Comparison of ENCODE assay signal across 28 cellular contexts in the genomic region with DNA sequence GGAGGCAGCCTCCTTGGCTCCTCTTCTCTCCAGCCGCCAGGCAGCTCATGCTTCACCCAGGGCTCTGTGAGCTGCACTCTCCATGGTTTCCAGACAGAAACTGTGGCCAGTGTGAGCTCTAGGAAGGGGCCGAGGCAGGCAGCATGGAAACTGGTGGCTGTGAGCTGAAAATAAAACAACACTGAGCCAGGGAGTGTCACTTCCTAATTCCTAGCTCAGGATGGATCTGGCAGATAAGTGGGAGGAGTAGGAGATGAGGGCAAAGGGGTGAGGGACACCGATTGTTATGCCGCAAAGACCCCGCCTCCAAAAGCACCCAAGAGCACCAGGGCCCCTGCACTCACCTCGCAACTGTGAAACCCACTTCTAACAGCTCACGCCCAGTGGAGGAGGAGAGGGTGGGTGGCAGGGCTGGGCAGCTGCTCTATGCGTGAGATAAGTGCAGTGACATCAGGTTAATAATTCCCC.
A peak's percentile ranks its signal among the peaks of the same experiment; 100 is the strongest.
DNase-seq lines count a peak whose midpoint lies in the region; ATAC-seq and TF ChIP-seq lines count a peak whose summit lies in the region.
"Had no signal": no experiment of that assay in that cellular context is flagged by ENCODE, and none has a peak within 500 bp of the region (broad histone marks: within the 10 kb centered on the region; RNA-seq: fewer than 3 reads in every experiment).

No MANE protein-coding gene starts in this region.

- ATAC-seq in left ventricle myocardium superior: no peak
- no peak for ATAC-seq in body of pancreas
- ATAC-seq: activated CD4-positive, CD25-positive, alpha-beta regulatory T cell treated with anti-CD3 and anti-CD28 coated beads, Interleukin-2, amount 50 U/mL, for 24 hours; activated CD8-positive, alpha-beta T cell treated with anti-CD3 and anti-CD28 coated beads, Interleukin-2, amount 10 ng/mL, durations not matched to agents 7 days and 5 days; left lobe of liver; sciatic nerve; stimulated activated naive CD8-positive, alpha-beta T cell treated with anti-CD3 and anti-CD28 coated beads, Interleukin-15, Interleukin-2, amounts not matched to agents 100 U/mL and 50 U/mL, for 24 hours had no signal

- intact Hi-C loops in left ventricle myocardium inferior (cut with micrococcal nuclease): no loop called here
- intact Hi-C loops in left ventricle myocardium superior (cut with micrococcal nuclease): no loop called here
- intact Hi-C loops in spleen (cut with DNase I; ENCODE audit: low total_unique reads): no loop called here
- intact Hi-C loops in body of pancreas (cut with DNase I): no loop called here

- peak overlapping the region; percentile 16 for H3K27ac ChIP-seq in left ventricle myocardium inferior (replicated peaks)
- peak overlapping the region; percentile 60 to 87 (median 80) for H3K27ac ChIP-seq in spleen
- H3K27ac ChIP-seq in body of pancreas: no peak overlapping the region
- H3K27ac ChIP-seq: BLaER1 treated with 17β-estradiol and CSF1 and Interleukin-3, amounts not matched to agents 10 nM and 100 nM; esophagus muscularis mucosa; hepatocyte had no signal

- H3K27me3 ChIP-seq in left ventricle myocardium inferior (ENCODE audit: low read depth) (peaks cover 27% of the 10 kb centered on the region), spleen (replicated peaks in 1 of 7) (no peaks in the 10 kb centered on the region), body of pancreas (no peaks in the 10 kb centered on the region)
- H3K27me3 ChIP-seq: BLaER1 treated with 17β-estradiol and CSF1 and Interleukin-3, amounts not matched to agents 10 nM and 100 nM; esophagus muscularis mucosa; hepatocyte had no signal

- H3K36me3 ChIP-seq in left ventricle myocardium inferior (no peaks in the 10 kb centered on the region), spleen (no peaks in the 10 kb centered on the region), body of pancreas (replicated peaks in 1 of 2; ENCODE audit: insufficient read depth in 1 of 2, low read depth in 2 of 2) (no peaks in the 10 kb centered on the region)
- H3K36me3 ChIP-seq: BLaER1 treated with 17β-estradiol and CSF1 and Interleukin-3, amounts not matched to agents 10 nM and 100 nM; esophagus muscularis mucosa had no signal

- H3K4me1 ChIP-seq in left ventricle myocardium inferior (no peaks in the 10 kb centered on the region), spleen (peaks cover 0 to 36% (median 10%) of the 10 kb centered on the region in 6 donors), body of pancreas (no peaks in the 10 kb centered on the region)
- H3K4me1 ChIP-seq: esophagus muscularis mucosa had no signal

- H3K4me3 ChIP-seq in left ventricle myocardium inferior (no peak overlapping the region), spleen (no peak overlapping the region), body of pancreas (no peak overlapping the region)
- H3K4me3 ChIP-seq: BLaER1 treated with 17β-estradiol and CSF1 and Interleukin-3, amounts not matched to agents 10 nM and 100 nM; esophagus muscularis mucosa; hepatocyte had no signal

- in situ Hi-C loops in GM13976 (cut with MboI; ENCODE audit: low sequenced_read_pairs, unreplicated experiment): no loop called here

- no peak for TF ChIP-seq CTCF in left ventricle myocardium inferior (IDR thresholded peaks at IDR 0.05; ENCODE audit: borderline replicate concordance)
- no peak for TF ChIP-seq CTCF in spleen (IDR thresholded peaks at IDR 0.05 in 8 of 11, conservative IDR thresholded peaks at IDR 0.05 in 3 of 11)
- TF ChIP-seq CTCF in GM13976 (IDR thresholded peaks at IDR 0.05; ENCODE audit: borderline replicate concordance, control extremely low read depth, extremely low read depth, insufficient read depth, missing control alignments): no peak
- TF ChIP-seq CTCF in body of pancreas (IDR thresholded peaks at IDR 0.05): no peak

- DNase-seq in left ventricle myocardium inferior (no peak), left ventricle myocardium superior (no peak), OCI-M1 (lab: John Stamatoyannopoulos, UW) (peak; percentile 53), dermis microvascular lymphatic vessel endothelial cell (ENCODE audit: low read depth in 2 of 2) (peak; percentile 35 to 66), spleen (peak; percentile 77), cortex of kidney (lab: John Stamatoyannopoulos, UW) (no peak), GM13976 (ENCODE audit: low spot score) (no peak), body of pancreas (no peak)
- DNase-seq: ACHN; activated CD8-positive, alpha-beta T cell treated with anti-CD3 and anti-CD28 coated beads, Interleukin-2, amount 10 ng/mL, durations not matched to agents 7 days and 5 days; activated gamma-delta T cell treated with Interleukin-2 at 50 U/mL for 16 hours; DMS79 treated with DMSO at 0.1 percent for 48 hours; effector memory CD4-positive, alpha-beta T cell; foreskin melanocyte; midbrain; NCI-H1417; NCI-H2081 treated with DMSO at 0.1 percent for 48 hours; NCI-H510A treated with DMSO at 0.1 percent for 48 hours; NK-92 treated with Interleukin-12 subunit alpha and Interleukin-12 subunit beta, amount 100 ng/mL, for 24 hours; stimulated activated CD4-positive, alpha-beta T cell treated with anti-CD3 and anti-CD28 coated beads, Interleukin-15, amount 100 ng/mL, for 24 hours; stimulated activated naive CD8-positive, alpha-beta T cell treated with anti-CD3 and anti-CD28 coated beads, Interleukin-15, Interleukin-2, amounts not matched to agents 100 U/mL and 50 U/mL, for 24 hours; T-helper 2 cell had no signal

- H3K9me3 ChIP-seq in left ventricle myocardium inferior (replicated peaks) (no peaks in the 10 kb centered on the region), spleen (peaks cover 0 to 10% (median under 1%) of the 10 kb centered on the region in 8 donors), body of pancreas (no peaks in the 10 kb centered on the region)
- H3K9me3 ChIP-seq: esophagus muscularis mucosa had no signal

- WGBS in spleen, 5 donors: 47 to 68% (median 59%) methylated on average over 8 of the region's 8 CpGs
- 65 to 77% methylated on average over 8 of the region's 8 CpGs for WGBS in body of pancreas, 2 donors

- TF ChIP-seq POLR2A in spleen (IDR thresholded peaks at IDR 0.05) (peak in 1 of 3 donors; percentile 18), body of pancreas (IDR thresholded peaks at IDR 0.05) (no peak)

Comparison
In these comparisons a context has a peak if more than half of its experiments do, and no peak if none do; other contexts are left out.
1. DNase-seq: peak in OCI-M1 (single experiment), dermis microvascular lymphatic vessel endothelial cell (2 of 2) and spleen (single experiment); none in left ventricle myocardium inferior (single experiment), left ventricle myocardium superior (single experiment), cortex of kidney (single experiment), GM13976 (single experiment) and body of pancreas (0 of 4).
2. H3K27ac ChIP-seq: peak in left ventricle myocardium inferior (single experiment) and spleen (8 of 8); none in body of pancreas (0 of 4).